2 cellular contexts compared by ENCODE assay signal in the genomic region with DNA sequence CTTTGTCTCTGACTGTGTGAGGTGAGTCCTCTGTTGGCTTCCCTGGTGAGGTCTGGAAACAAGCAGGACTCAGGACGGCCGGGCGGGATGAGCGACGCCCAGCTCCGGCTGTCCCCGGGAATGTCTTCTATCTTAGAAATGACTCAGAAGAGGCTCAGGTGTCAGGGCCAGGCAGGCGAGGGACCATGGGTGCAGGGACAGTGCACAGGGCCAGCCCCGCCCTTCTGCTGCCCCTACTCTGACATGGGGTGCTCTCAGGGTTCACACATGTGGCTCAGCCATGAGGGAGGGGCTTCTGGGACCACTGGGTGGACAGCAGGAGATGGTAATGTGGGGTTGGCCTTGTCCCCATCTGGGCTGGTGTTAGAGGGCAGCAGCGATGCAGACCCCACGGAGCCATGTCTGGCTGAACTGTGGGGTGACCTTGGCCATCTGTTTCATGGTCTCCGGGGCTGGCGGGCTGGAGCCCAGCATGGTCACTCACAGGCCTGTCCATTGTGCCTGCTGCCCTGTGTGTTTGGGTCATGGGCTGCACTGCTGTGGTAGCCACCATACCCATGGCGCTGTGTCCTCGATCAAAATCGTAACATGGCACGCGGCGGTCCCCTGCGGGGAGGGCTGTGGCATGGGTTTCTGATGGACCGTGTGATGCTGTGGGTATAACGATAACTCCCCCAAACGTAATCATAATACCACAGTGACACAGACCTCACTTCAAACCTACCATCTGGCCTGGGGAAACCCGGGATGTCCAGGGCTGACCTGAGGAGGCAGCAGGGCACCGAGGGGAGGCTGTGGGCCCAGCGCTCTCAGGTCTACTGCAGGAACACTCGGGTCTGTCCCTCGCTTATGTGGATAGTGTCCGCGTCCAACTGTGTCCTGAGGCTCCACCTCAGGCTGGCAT.
TF ChIP-seq lines count a peak whose summit lies in the region.

No MANE protein-coding gene starts in this region.

TF ChIP-seq in SK-N-SH, 30 proteins besides CTCF, POLR2A, EP300 and RAD21:
- no peak for TF ChIP-seq RFX5 (IDR thresholded peaks at IDR 0.05; ENCODE audit: low read length)
- TF ChIP-seq MEF2A (IDR thresholded peaks at IDR 0.05; ENCODE audit: borderline replicate concordance, low read depth), result no peak
- TF ChIP-seq, protein P1, sequence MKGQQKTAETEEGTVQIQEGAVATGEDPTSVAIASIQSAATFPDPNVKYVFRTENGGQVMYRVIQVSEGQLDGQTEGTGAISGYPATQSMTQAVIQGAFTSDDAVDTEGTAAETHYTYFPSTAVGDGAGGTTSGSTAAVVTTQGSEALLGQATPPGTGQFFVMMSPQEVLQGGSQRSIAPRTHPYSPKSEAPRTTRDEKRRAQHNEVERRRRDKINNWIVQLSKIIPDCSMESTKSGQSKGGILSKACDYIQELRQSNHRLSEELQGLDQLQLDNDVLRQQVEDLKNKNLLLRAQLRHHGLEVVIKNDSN (IDR thresholded peaks at IDR 0.05; ENCODE audit: borderline replicate concordance, low read depth), result no peak
- TF ChIP-seq, protein P2, sequence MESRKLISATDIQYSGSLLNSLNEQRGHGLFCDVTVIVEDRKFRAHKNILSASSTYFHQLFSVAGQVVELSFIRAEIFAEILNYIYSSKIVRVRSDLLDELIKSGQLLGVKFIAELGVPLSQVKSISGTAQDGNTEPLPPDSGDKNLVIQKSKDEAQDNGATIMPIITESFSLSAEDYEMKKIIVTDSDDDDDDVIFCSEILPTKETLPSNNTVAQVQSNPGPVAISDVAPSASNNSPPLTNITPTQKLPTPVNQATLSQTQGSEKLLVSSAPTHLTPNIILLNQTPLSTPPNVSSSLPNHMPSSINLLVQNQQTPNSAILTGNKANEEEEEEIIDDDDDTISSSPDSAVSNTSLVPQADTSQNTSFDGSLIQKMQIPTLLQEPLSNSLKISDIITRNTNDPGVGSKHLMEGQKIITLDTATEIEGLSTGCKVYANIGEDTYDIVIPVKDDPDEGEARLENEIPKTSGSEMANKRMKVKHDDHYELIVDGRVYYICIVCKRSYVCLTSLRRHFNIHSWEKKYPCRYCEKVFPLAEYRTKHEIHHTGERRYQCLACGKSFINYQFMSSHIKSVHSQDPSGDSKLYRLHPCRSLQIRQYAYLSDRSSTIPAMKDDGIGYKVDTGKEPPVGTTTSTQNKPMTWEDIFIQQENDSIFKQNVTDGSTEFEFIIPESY (IDR thresholded peaks at IDR 0.05; ENCODE audit: borderline replicate concordance, low read depth), result no peak
- TF ChIP-seq GABPA (IDR thresholded peaks at IDR 0.05; ENCODE audit: low read depth), result no peak
- no peak for TF ChIP-seq NRF1 (IDR thresholded peaks at IDR 0.05; ENCODE audit: low read depth, low read length)
- TF ChIP-seq MXI1 (IDR thresholded peaks at IDR 0.05; ENCODE audit: low read depth, low read length), result no peak
- TF ChIP-seq RXRA (IDR thresholded peaks at IDR 0.05; ENCODE audit: borderline replicate concordance, low read depth), result no peak
- TF ChIP-seq EZH2phosphoT487 (IDR thresholded peaks at IDR 0.05; ENCODE audit: borderline replicate concordance, low read depth), result no peak
- no peak for TF ChIP-seq YY1 (IDR thresholded peaks at IDR 0.05; ENCODE audit: low read depth)

TF ChIP-seq in SK-N-SH treated with all-trans-retinoic acid at 6 μM for 48 hours, 23 proteins besides CTCF, POLR2A, EP300 and RAD21:
- TF ChIP-seq, protein P3, sequence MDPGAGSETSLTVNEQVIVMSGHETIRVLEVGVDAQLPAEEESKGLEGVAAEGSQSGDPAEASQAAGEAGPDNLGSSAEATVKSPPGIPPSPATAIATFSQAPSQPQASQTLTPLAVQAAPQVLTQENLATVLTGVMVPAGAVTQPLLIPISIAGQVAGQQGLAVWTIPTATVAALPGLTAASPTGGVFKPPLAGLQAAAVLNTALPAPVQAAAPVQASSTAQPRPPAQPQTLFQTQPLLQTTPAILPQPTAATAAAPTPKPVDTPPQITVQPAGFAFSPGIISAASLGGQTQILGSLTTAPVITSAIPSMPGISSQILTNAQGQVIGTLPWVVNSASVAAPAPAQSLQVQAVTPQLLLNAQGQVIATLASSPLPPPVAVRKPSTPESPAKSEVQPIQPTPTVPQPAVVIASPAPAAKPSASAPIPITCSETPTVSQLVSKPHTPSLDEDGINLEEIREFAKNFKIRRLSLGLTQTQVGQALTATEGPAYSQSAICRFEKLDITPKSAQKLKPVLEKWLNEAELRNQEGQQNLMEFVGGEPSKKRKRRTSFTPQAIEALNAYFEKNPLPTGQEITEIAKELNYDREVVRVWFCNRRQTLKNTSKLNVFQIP (CRISPR knock-in tag; IDR thresholded peaks at IDR 0.05; ENCODE audit: borderline replicate concordance, low read depth), result no peak
- TF ChIP-seq ZNF70 (CRISPR knock-in tag; IDR thresholded peaks at IDR 0.05), result no peak
- TF ChIP-seq SNAI2 (CRISPR knock-in tag; IDR thresholded peaks at IDR 0.05), result no peak
- TF ChIP-seq ZC3H10 (CRISPR knock-in tag; IDR thresholded peaks at IDR 0.05), result no peak
- TF ChIP-seq ARNTL (CRISPR knock-in tag; IDR thresholded peaks at IDR 0.05; ENCODE audit: borderline replicate concordance, low read depth), result no peak
- TF ChIP-seq, protein P4, sequence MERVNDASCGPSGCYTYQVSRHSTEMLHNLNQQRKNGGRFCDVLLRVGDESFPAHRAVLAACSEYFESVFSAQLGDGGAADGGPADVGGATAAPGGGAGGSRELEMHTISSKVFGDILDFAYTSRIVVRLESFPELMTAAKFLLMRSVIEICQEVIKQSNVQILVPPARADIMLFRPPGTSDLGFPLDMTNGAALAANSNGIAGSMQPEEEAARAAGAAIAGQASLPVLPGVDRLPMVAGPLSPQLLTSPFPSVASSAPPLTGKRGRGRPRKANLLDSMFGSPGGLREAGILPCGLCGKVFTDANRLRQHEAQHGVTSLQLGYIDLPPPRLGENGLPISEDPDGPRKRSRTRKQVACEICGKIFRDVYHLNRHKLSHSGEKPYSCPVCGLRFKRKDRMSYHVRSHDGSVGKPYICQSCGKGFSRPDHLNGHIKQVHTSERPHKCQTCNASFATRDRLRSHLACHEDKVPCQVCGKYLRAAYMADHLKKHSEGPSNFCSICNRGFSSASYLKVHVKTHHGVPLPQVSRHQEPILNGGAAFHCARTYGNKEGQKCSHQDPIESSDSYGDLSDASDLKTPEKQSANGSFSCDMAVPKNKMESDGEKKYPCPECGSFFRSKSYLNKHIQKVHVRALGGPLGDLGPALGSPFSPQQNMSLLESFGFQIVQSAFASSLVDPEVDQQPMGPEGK (CRISPR knock-in tag; IDR thresholded peaks at IDR 0.05; ENCODE audit: borderline replicate concordance), result no peak
- TF ChIP-seq ZFP30 (CRISPR knock-in tag; IDR thresholded peaks at IDR 0.05), result no peak
- TF ChIP-seq, protein P5, sequence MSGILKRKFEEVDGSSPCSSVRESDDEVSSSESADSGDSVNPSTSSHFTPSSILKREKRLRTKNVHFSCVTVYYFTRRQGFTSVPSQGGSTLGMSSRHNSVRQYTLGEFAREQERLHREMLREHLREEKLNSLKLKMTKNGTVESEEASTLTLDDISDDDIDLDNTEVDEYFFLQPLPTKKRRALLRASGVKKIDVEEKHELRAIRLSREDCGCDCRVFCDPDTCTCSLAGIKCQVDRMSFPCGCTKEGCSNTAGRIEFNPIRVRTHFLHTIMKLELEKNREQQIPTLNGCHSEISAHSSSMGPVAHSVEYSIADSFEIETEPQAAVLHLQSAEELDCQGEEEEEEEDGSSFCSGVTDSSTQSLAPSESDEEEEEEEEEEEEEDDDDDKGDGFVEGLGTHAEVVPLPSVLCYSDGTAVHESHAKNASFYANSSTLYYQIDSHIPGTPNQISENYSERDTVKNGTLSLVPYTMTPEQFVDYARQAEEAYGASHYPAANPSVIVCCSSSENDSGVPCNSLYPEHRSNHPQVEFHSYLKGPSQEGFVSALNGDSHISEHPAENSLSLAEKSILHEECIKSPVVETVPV (CRISPR knock-in tag; IDR thresholded peaks at IDR 0.05), result no peak
- no peak for TF ChIP-seq TCF4 (CRISPR knock-in tag; IDR thresholded peaks at IDR 0.05; ENCODE audit: borderline replicate concordance)
